In genomic region chr3:136913168-136913567, GRCh38 we compare ENCODE assay signal across 14 cellular contexts. TPM values are rescaled to one million over a fixed set of nuclear protein-coding genes. Genes with fewer than 3 reads are reported as not detected.
DNase-seq lines count a peak whose midpoint lies in the region; ATAC-seq lines count a peak whose summit lies in the region.
"Had no signal": no experiment of that assay in that cellular context is flagged by ENCODE, and none has a peak within 500 bp of the region (broad histone marks: within the 10 kb centered on the region; RNA-seq: fewer than 3 reads in every experiment).

No MANE protein-coding gene starts in this region.

- ATAC-seq in T-cell (replicated peaks in 1 of 4) = no peak

- peak overlapping the region; percentile 39 for H3K4me3 Mint-ChIP-seq in activated naive CD4-positive, alpha-beta T cell treated with anti-CD3 and anti-CD28 coated beads, Interleukin-2, amount 50 U/mL, for 24 hours
- H3K4me3 Mint-ChIP-seq in T-cell = peak overlapping the region in 1 of 3 donors; percentile 16
- H3K4me3 Mint-ChIP-seq in immature natural killer cell = peak overlapping the region; percentile 16 to 47 (median 32)

- POLR2A ChIA-PET in T-cell (lab: Charles Lee) = no interaction called here

- DNase-seq in activated naive CD4-positive, alpha-beta T cell treated with Interleukin-2 at 50 U/mL for 16 hours = no peak
- DNase-seq in T-cell (no peak), immature natural killer cell (no peak), GM19240 (ENCODE audit: insufficient read length, low spot score) (no peak), DMS53 treated with DMSO at 0.1 percent for 48 hours (lab: John Stamatoyannopoulos, UW; ENCODE audit: unreplicated experiment) (no peak), OCI-M2 (lab: John Stamatoyannopoulos, UW; ENCODE audit: unreplicated experiment) (no peak)
- DNase-seq: COR-L47, NCI-H146, NCI-H2081, NCI-H510A treated with DMSO at 0.1 percent for 48 hours, NCI-H82, PC-9, SJCRH30 had no signal

- H3K27ac Mint-ChIP-seq in activated naive CD4-positive, alpha-beta T cell treated with anti-CD3 and anti-CD28 coated beads, Interleukin-2, amount 50 U/mL, for 24 hours = no peak overlapping the region
- H3K27ac Mint-ChIP-seq in T-cell = peak overlapping the region; percentile 29 to 58
- H3K27ac Mint-ChIP-seq in immature natural killer cell = peak overlapping the region; percentile 76 to 91 (median 84)

- H3K9me3 Mint-ChIP-seq in activated naive CD4-positive, alpha-beta T cell treated with anti-CD3 and anti-CD28 coated beads, Interleukin-2, amount 50 U/mL, for 24 hours = no peaks in the 10 kb centered on the region
- peaks cover 0 to 6% (median 4%) of the 10 kb centered on the region in 3 donors for H3K9me3 Mint-ChIP-seq in T-cell
- no peaks in the 10 kb centered on the region for H3K9me3 Mint-ChIP-seq in immature natural killer cell

- CTCF ChIA-PET in T-cell (lab: Charles Lee) = no interaction called here

- peaks cover 14% of the 10 kb centered on the region for H3K36me3 Mint-ChIP-seq in activated naive CD4-positive, alpha-beta T cell treated with anti-CD3 and anti-CD28 coated beads, Interleukin-2, amount 50 U/mL, for 24 hours
- H3K36me3 Mint-ChIP-seq in T-cell (peaks cover 38% of the 10 kb centered on the region), immature natural killer cell (peaks cover 0 to 5% (median 0%) of the 10 kb centered on the region in 3 donors)

- peaks cover 98% of the 10 kb centered on the region for H3K4me1 Mint-ChIP-seq in activated naive CD4-positive, alpha-beta T cell treated with anti-CD3 and anti-CD28 coated beads, Interleukin-2, amount 50 U/mL, for 24 hours
- H3K4me1 Mint-ChIP-seq in T-cell = peaks cover 91 to 95% (median 93%) of the 10 kb centered on the region in 3 donors
- peaks cover 92 to 100% of the 10 kb centered on the region in 2 donors for H3K4me1 Mint-ChIP-seq in immature natural killer cell

- no peaks in the 10 kb centered on the region for H3K27me3 Mint-ChIP-seq in activated naive CD4-positive, alpha-beta T cell treated with anti-CD3 and anti-CD28 coated beads, Interleukin-2, amount 50 U/mL, for 24 hours
- no peaks in the 10 kb centered on the region for H3K27me3 Mint-ChIP-seq in T-cell
- no peaks in the 10 kb centered on the region for H3K27me3 Mint-ChIP-seq in immature natural killer cell (ENCODE audit: low read depth in 3 of 3)

RNA-seq across cellular contexts. Expression of gene IL20RB, which starts 44.6 kb away (rescaled TPM):
- total RNA-seq in T-cell = 1 to 10 TPM; 1.8 to 3.8 (median 2.2) TPM
- polyA plus RNA-seq in immature natural killer cell = under 1 TPM in 2 of 3 donors, not detected in 1; 0.55 to 0.73 TPM

RNA-seq across cellular contexts. Expression of gene NCK1, which starts 51.2 kb away (rescaled TPM):
- total RNA-seq in T-cell = 10 to 100 TPM; 46.9 to 65.3 (median 50.9) TPM
- 10 to 100 TPM; 46.2 to 68.9 (median 46.3) TPM for polyA plus RNA-seq in immature natural killer cell
